In genomic region chr11:44133335-44133946, GRCh38 we compare ENCODE assay signal across 8 cellular contexts. TPM values are rescaled to one million over a fixed set of nuclear protein-coding genes. Genes with fewer than 3 reads are reported as not detected.
A peak's percentile ranks its signal among the peaks of the same experiment; 100 is the strongest.
DNase-seq lines count a peak whose midpoint lies in the region; ATAC-seq, FAIRE-seq and TF ChIP-seq lines count a peak whose summit lies in the region.

No MANE protein-coding gene starts in this region.

- H3K27ac ChIP-seq in GM12878 (ENCODE audit: control insufficient read depth, insufficient read depth), result no peak overlapping the region

- RAD21 ChIA-PET in GM12878 (lab: Charles Lee; ENCODE audit: unreplicated experiment), result interaction anchor here (1.1 to 2.2 kb wide), 6 partner anchors 24 to 406 kb away, joined by 3 to 7 read pairs (median 4); no protein-coding TSS in a partner anchor

- H3K9me2 ChIP-seq in Loucy (replicated peaks; ENCODE audit: low read depth, low read length), result no peaks in the 10 kb centered on the region

- ATAC-seq in GM12878 (peak; percentile 55; the same call in 2 of the 3 replicates), left lobe of liver (peak; percentile 84), HG02642 (IDR thresholded peaks at IDR 0.05; ENCODE audit: poor library complexity, unreplicated experiment) (no peak)
- ATAC-seq in stimulated activated naive CD8-positive, alpha-beta T cell treated with anti-CD3 and anti-CD28 coated beads, Interleukin-15, Interleukin-2, amounts not matched to agents 100 U/mL and 50 U/mL, for 24 hours, result no peak

- H3K27me3 ChIP-seq in Loucy (ENCODE audit: insufficient read depth, low read length, poor library complexity, severe bottlenecking), result no peaks in the 10 kb centered on the region
- no peaks in the 10 kb centered on the region for H3K27me3 ChIP-seq in GM12878 (replicated peaks in 1 of 2; ENCODE audit: control insufficient read depth in 2 of 2, insufficient read depth in 2 of 2, low read length in 1 of 2)

- H3K79me2 ChIP-seq in Loucy (ENCODE audit: insufficient read depth, low read length), result no peaks in the 10 kb centered on the region
- H3K79me2 ChIP-seq in GM12878 (ENCODE audit: control insufficient read depth, insufficient read depth, low read length), result no peaks in the 10 kb centered on the region

- H3F3A ChIP-seq in Loucy (ENCODE audit: low read depth), result no peaks in the 10 kb centered on the region

- TF ChIP-seq CTCF in Loucy (conservative IDR thresholded peaks at IDR 0.05; ENCODE audit: low read length), result peak; percentile 78
- peak; percentile 52 to 63 (median 59) for TF ChIP-seq CTCF in GM12878 (IDR thresholded peaks at IDR 0.05 in 2 of 3, conservative IDR thresholded peaks at IDR 0.05 in 1 of 3; ENCODE audit: control insufficient read depth in 2 of 3, extremely low read depth in 1 of 3, insufficient read depth in 1 of 3, low read depth in 3 of 3, low read length in 3 of 3)

- H3K9ac ChIP-seq in Loucy (ENCODE audit: low read depth, low read length, poor library complexity, severe bottlenecking), result no peak overlapping the region
- H3K9ac ChIP-seq in GM12878 (ENCODE audit: control insufficient read depth, insufficient read depth, low read length), result no peak overlapping the region

- H3K9me3 ChIP-seq in Loucy (ENCODE audit: insufficient read depth, low read depth, low read length), result no peaks in the 10 kb centered on the region
- H3K9me3 ChIP-seq in GM12878 (replicated peaks; ENCODE audit: control insufficient read depth, insufficient read depth, low read length), result no peaks in the 10 kb centered on the region

- TF ChIP-seq RAD21 in GM12878 (IDR thresholded peaks at IDR 0.05; ENCODE audit: insufficient read depth, low read depth, low read length), result peak; percentile 52

- TF ChIP-seq EP300 in GM12878 (IDR thresholded peaks at IDR 0.05; ENCODE audit: borderline replicate concordance in 1 of 2, control insufficient read depth in 1 of 2, low read depth in 2 of 2, low read length in 2 of 2), result no peak

- CTCF ChIA-PET in GM12878 (lab: Yijun Ruan, JAX), result interaction anchor here (0.6 to 3.4 kb wide), 29 partner anchors 8 to 406 kb away, joined by 3 to 21 read pairs (median 4); partner anchors contain the start of gene EXT2

- FAIRE-seq in GM12878 (lab: Jason Lieb, UNC) (no peak), GM12891 (lab: Jason Lieb, UNC) (no peak)

- peaks cover 56% of the 10 kb centered on the region; the same call in 1 of the 2 replicates for H3K36me3 ChIP-seq in Loucy (ENCODE audit: insufficient read depth, low read length)
- peaks cover 0 to 4% of the 10 kb centered on the region in 2 experiments; a peak in 1 of 4 replicates for H3K36me3 ChIP-seq in GM12878 (ENCODE audit: control insufficient read depth in 2 of 2, insufficient read depth in 2 of 2, low read length in 1 of 2)

- H3K4me1 ChIP-seq in Loucy (ENCODE audit: insufficient read depth, low read length, poor library complexity, severe bottlenecking) (no peaks in the 10 kb centered on the region), GM12878 (ENCODE audit: control insufficient read depth, insufficient read depth, low read length) (no peaks in the 10 kb centered on the region)

- DNase-seq in GM03348 (ENCODE audit: low spot score) (peak; percentile 61), GM12878 (ENCODE audit: low read depth, low spot score) (no peak), left lobe of liver (ENCODE audit: low spot score) (no peak), GM12891 (ENCODE audit: insufficient read length, low spot score) (no peak), NOMO-1 treated with DMSO at 0.1 percent for 48 hours (lab: John Stamatoyannopoulos, UW; ENCODE audit: unreplicated experiment) (no peak)
- DNase-seq in stimulated activated naive CD8-positive, alpha-beta T cell treated with anti-CD3 and anti-CD28 coated beads, Interleukin-15, Interleukin-2, amounts not matched to agents 100 U/mL and 50 U/mL, for 24 hours, result no peak

- SMC1A ChIA-PET in GM12878 (lab: Charles Lee; ENCODE audit: uncharacterized antibody, unreplicated experiment), result interaction anchor here (0.8 to 1.6 kb wide), 10 partner anchors 9 to 406 kb away, joined by 3 to 8 read pairs (median 4); no protein-coding TSS in a partner anchor

- TF ChIP-seq POLR2A in GM12878 (IDR thresholded peaks at IDR 0.05; ENCODE audit: low read depth, low read length) (no peak), GM12891 (IDR thresholded peaks at IDR 0.05; ENCODE audit: low read depth, low read length) (no peak)

- 100% methylated on average over 1 of the region's 1 CpG for WGBS in GM12878 (ENCODE audit: insufficient coverage, insufficient replicate concordance, low lambda C conversion rate, missing lambda C conversion rate)

- in situ Hi-C loops in GM12878 (cut with MboI), result no loop called here

- H3K4me2 ChIP-seq in Loucy (ENCODE audit: low read depth, low read length, poor library complexity, severe bottlenecking) (no peak overlapping the region), GM12878 (ENCODE audit: control insufficient read depth, insufficient read depth) (no peak overlapping the region)

- H2AFZ ChIP-seq in Loucy (ENCODE audit: low read length) (no peak overlapping the region), GM12878 (ENCODE audit: control insufficient read depth, low read depth, low read length) (no peak overlapping the region)

- BruUV-seq in GM12878 (replicated peaks; lab: Mats Ljungman, UMichigan), result no TSS peak

- intact Hi-C loops in GM12878 (cut with micrococcal nuclease; ENCODE audit: unreplicated experiment), result loop anchor here (1.0 kb wide), 1 partner anchor 405 kb away; no protein-coding TSS in a partner anchor

- no peak overlapping the region for H3K4me3 ChIP-seq in Loucy (ENCODE audit: low read length, poor library complexity, severe bottlenecking)
- H3K4me3 ChIP-seq in GM12878, result no peak overlapping the region

- POLR2A ChIA-PET in GM12878 (lab: Charles Lee), result no interaction called here

- no peaks in the 10 kb centered on the region for H4K20me1 ChIP-seq in Loucy (ENCODE audit: insufficient read depth, low read length, poor library complexity, severe bottlenecking)
- H4K20me1 ChIP-seq in GM12878 (ENCODE audit: control insufficient read depth, insufficient read depth), result no peaks in the 10 kb centered on the region

TF ChIP-seq in GM12878, 131 proteins besides CTCF, POLR2A, EP300 and RAD21:
- TF ChIP-seq ZNF274 (IDR thresholded peaks at IDR 0.05; ENCODE audit: insufficient read depth, insufficient read length), result no peak
- no peak for TF ChIP-seq BHLHE40 (IDR thresholded peaks at IDR 0.05; ENCODE audit: borderline replicate concordance in 1 of 2, low read depth in 2 of 2, low read length in 1 of 2)
- peak; percentile 21; the same call in 1 of the 2 replicates for TF ChIP-seq SMC3 (IDR thresholded peaks at IDR 0.05; ENCODE audit: borderline replicate concordance, low read length)
TF ChIP-seq in GM12878: peak in this region for 1.

TF ChIP-seq in GM12891, 5 proteins besides CTCF, POLR2A, EP300 and RAD21:
- TF ChIP-seq POLR2AphosphoS5 (IDR thresholded peaks at IDR 0.05; ENCODE audit: low read depth, low read length) (no peak), POU2F2 (IDR thresholded peaks at IDR 0.05; ENCODE audit: low read depth, low read length) (no peak), TAF1 (IDR thresholded peaks at IDR 0.05; ENCODE audit: low read depth, low read length) (no peak), PAX5 (IDR thresholded peaks at IDR 0.05; ENCODE audit: insufficient read depth, low read length, severe bottlenecking) (no peak), SPI1 (IDR thresholded peaks at IDR 0.05; ENCODE audit: low read depth, low read length) (no peak)

RNA-seq across cellular contexts. Expression of gene EXT2, which starts 38.0 kb away (rescaled TPM):
- total RNA-seq in GM12878 (2013; cell fraction: nucleolus; rRNA removed), result 65.9 and 76.0 TPM in 2 replicates
- total RNA-seq in GM12878 (2014; rRNA removed) (19.0 and 23.8 TPM in 2 replicates), GM12878 (2014; rRNA removed; fragmentation: Illumina TruSeq; extraction: Trizol) (12.6 and 16.1 TPM in 2 replicates), GM12878 (2021) (17.1 and 20.5 TPM in 2 replicates), left lobe of liver (22.9 TPM)
- 5.7 TPM for polyA plus RNA-seq in GM12878 (2011; ENCODE audit: low read depth)
- polyA plus RNA-seq in GM12878 (2011; rRNA removed) (26.7 and 31.4 TPM in 2 replicates), GM12878 (2014; fragmentation: Illumina TruSeq; extraction: Trizol) (12.8 and 18.0 TPM in 2 replicates), GM12878 (2014; fragmentation: Nextera tagmentation; extraction: Ambion mirVana) (1 to 10 TPM; 3.8 to 6.6 TPM), GM12878 (2014; rRNA removed) (15.5 and 17.0 TPM in 2 replicates), GM12878 (2016; fragmentation: Nextera tagmentation; extraction: Ambion mirVana) (10 to 100 TPM; 18.7 to 22.8 TPM)
- 24.4 and 28.4 TPM in 2 replicates for polyA plus RNA-seq in GM12878 (2011; cell fraction: cytosol; rRNA removed)
- polyA plus RNA-seq in GM12878 (2011; cell fraction: nucleus; rRNA removed), result 25.9 and 32.1 TPM in 2 replicates
- polyA plus RNA-seq in GM12878 (2012), result 8.1 and 9.8 TPM in 2 replicates
- 48.2 and 49.8 TPM in 2 replicates for polyA minus RNA-seq in GM12878 (2011; rRNA and poly(A)+ RNA removed)
- 15.0 TPM in 2 replicates for polyA minus RNA-seq in GM12878 (2011; cell fraction: cytosol; rRNA and poly(A)+ RNA removed)
- 47.0 and 74.6 TPM in 2 replicates for polyA minus RNA-seq in GM12878 (2011; cell fraction: nucleus; rRNA and poly(A)+ RNA removed)
- polyA plus RNA-seq in GM12891 (2012; ENCODE audit: low read depth, missing spikeins), result 5.1 TPM

Comparison
In these comparisons a context has a peak if more than half of its experiments do, and no peak if none do; other contexts are left out.
1. ATAC-seq: peak in GM12878 (single experiment) and left lobe of liver (single experiment); none in HG02642 (single experiment) and stimulated activated naive CD8-positive, alpha-beta T cell treated with anti-CD3 and anti-CD28 coated beads, Interleukin-15, Interleukin-2, amounts not matched to agents 100 U/mL and 50 U/mL, for 24 hours (single experiment).